Comparison of ENCODE assay signal across 8 cellular contexts in the genomic region with DNA sequence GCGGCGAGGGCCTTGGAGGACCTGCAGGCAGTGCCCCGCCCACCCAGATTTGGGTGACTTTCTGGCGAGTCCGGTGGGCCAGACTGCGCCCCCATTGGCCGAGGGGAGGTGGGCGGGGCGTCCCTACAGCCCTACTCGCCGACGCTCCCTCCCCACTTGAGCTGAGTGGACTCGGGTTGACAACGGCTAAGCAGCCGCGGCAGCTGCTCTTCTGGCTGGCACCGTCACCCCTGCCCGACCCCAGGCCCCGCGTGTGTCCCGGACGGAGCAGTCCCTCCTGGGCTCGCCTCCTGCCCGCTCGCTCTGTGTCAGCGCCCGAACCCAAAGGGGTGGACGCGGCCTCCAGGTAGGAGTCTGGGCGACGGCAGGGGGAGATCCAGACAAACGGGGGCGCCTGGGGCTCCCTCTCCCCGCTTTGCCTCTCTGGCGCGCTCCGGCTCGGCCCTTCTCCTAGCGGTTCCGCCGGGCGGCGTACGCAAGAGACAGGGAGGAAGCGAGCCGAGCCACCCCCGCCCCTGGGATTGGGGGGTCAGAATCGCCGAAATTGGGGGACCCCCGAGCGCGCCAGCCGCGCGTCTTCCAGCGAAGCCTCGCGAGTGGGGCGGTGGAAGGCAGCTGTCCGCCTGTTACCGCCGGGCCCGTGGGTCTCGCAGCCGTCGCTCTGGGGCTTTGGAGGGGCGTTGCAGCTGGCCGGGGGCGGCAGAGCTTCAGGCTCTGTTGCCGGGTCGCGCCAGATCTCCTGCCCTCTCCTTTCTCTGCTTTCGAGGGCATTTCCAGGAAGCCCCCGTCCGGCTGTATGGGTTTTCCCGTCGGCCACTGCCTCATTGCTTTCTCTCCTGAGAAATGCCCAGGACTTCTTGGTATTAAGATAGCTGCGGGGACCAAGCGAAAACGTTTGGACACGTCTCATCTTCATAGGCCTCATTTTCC. TPM values are rescaled to one million over a fixed set of nuclear protein-coding genes. Genes with fewer than 3 reads are reported as not detected.
DNase-seq lines count a peak whose midpoint lies in the region; ATAC-seq and TF ChIP-seq lines count a peak whose summit lies in the region.

No MANE protein-coding gene starts in this region.

- DNase-seq in ELR (ENCODE audit: low read depth) (peak; percentile 78), epithelial cell of esophagus (ENCODE audit: low read depth) (peak; percentile 18), mesenchymal stem cell (peak; percentile 60), testis (peak; percentile 71), NCI-H2081 (lab: John Stamatoyannopoulos, UW) (no peak)
- DNase-seq in activated CD8-positive, alpha-beta memory T cell treated with anti-CD3 and anti-CD28 coated beads, Interleukin-2, amount 50 U/mL, for 48 hours = no peak

- H2AK5ac ChIP-seq in mesenchymal stem cell (ENCODE audit: low read length, severe bottlenecking) = no peak overlapping the region

- peak overlapping the region; percentile 68 for H3K4me3 Mint-ChIP-seq in T-helper 1 cell treated with Interleukin-12 subunit alpha and Interleukin-12 subunit beta and Interleukin-4 antibody, amounts not matched to agents 30 μg/mL and 1 μg/mL, for 36 hours

- H3K36me3 Mint-ChIP-seq in T-helper 1 cell treated with Interleukin-12 subunit alpha and Interleukin-12 subunit beta and Interleukin-4 antibody, amounts not matched to agents 30 μg/mL and 1 μg/mL, for 36 hours (ENCODE audit: low read depth) = no peaks in the 10 kb centered on the region

- no peak overlapping the region for H2BK5ac ChIP-seq in mesenchymal stem cell (ENCODE audit: low read depth, low read length, poor library complexity, severe bottlenecking)

- H3K9me3 Mint-ChIP-seq in T-helper 1 cell treated with Interleukin-12 subunit alpha and Interleukin-12 subunit beta and Interleukin-4 antibody, amounts not matched to agents 30 μg/mL and 1 μg/mL, for 36 hours = no peaks in the 10 kb centered on the region

- no peaks in the 10 kb centered on the region for H3K79me1 ChIP-seq in mesenchymal stem cell (replicated peaks; ENCODE audit: low read length, poor library complexity, severe bottlenecking)

- H3K4ac ChIP-seq in mesenchymal stem cell (ENCODE audit: low read depth in 1 of 2, low read length in 2 of 2) = no peak overlapping the region

- H2BK120ac ChIP-seq in mesenchymal stem cell (ENCODE audit: low read depth, low read length) = no peak overlapping the region

- intact Hi-C loops in testis (cut with DNase I; ENCODE audit: low total_unique reads) = no loop called here

- H4K8ac ChIP-seq in mesenchymal stem cell (ENCODE audit: low read length) = no peak overlapping the region

- H3K14ac ChIP-seq in mesenchymal stem cell (ENCODE audit: low read length in 2 of 2) = no peak overlapping the region

- H3K4me1 ChIP-seq in mesenchymal stem cell (ENCODE audit: control insufficient read depth, insufficient read depth, low read depth, low read length) (peaks cover 24% of the 10 kb centered on the region), testis (no peaks in the 10 kb centered on the region)

- peak overlapping the region; percentile 68 for H3K27ac Mint-ChIP-seq in T-helper 1 cell treated with Interleukin-12 subunit alpha and Interleukin-12 subunit beta and Interleukin-4 antibody, amounts not matched to agents 30 μg/mL and 1 μg/mL, for 36 hours

- no peaks in the 10 kb centered on the region for H3K9me3 ChIP-seq in mesenchymal stem cell (ENCODE audit: control insufficient read depth, low read length)
- H3K9me3 ChIP-seq in testis = no peaks in the 10 kb centered on the region

- peaks cover 19% of the 10 kb centered on the region for H3K4me1 Mint-ChIP-seq in T-helper 1 cell treated with Interleukin-12 subunit alpha and Interleukin-12 subunit beta and Interleukin-4 antibody, amounts not matched to agents 30 μg/mL and 1 μg/mL, for 36 hours (ENCODE audit: low read depth)

- WGBS in mesenchymal stem cell = 1% methylated on average over 59 of the region's 81 CpGs
- 2% methylated on average over 39 of the region's 81 CpGs; no CpG with 5 or more reads in 1 of the 2 donors for WGBS in testis, 2 donors

- H4K91ac ChIP-seq in mesenchymal stem cell (ENCODE audit: low read length) = no peak overlapping the region

- peak overlapping the region in 1 of 2 experiments; percentile 11 for H3K18ac ChIP-seq in mesenchymal stem cell (ENCODE audit: low read depth in 1 of 2, low read length in 2 of 2)

- H3K4me2 ChIP-seq in mesenchymal stem cell (ENCODE audit: low read length, poor library complexity, severe bottlenecking) = peak overlapping the region; percentile 75

- H3K36me3 ChIP-seq in mesenchymal stem cell (ENCODE audit: control insufficient read depth in 1 of 2, insufficient read depth in 2 of 2, low read depth in 1 of 2, low read length in 2 of 2) (no peaks in the 10 kb centered on the region), testis (ENCODE audit: low read depth, missing control alignments) (no peaks in the 10 kb centered on the region)

- ATAC-seq in HG02798 (IDR thresholded peaks at IDR 0.05; ENCODE audit: poor library complexity, unreplicated experiment) = peak; percentile 66

- no peak overlapping the region for H3K23ac ChIP-seq in mesenchymal stem cell (ENCODE audit: low read length in 2 of 2)

- H3K27me3 Mint-ChIP-seq in T-helper 1 cell treated with Interleukin-12 subunit alpha and Interleukin-12 subunit beta and Interleukin-4 antibody, amounts not matched to agents 30 μg/mL and 1 μg/mL, for 36 hours (ENCODE audit: low read depth) = no peaks in the 10 kb centered on the region

- H3K27me3 ChIP-seq in mesenchymal stem cell (ENCODE audit: control insufficient read depth in 1 of 2, insufficient read depth in 1 of 2, low read length in 2 of 2) (peaks cover 0 to 46% of the 10 kb centered on the region in 2 experiments), testis (no peaks in the 10 kb centered on the region)

- H2AFZ ChIP-seq in mesenchymal stem cell (ENCODE audit: low read depth, low read length) = peak overlapping the region; percentile 51

- H3K27ac ChIP-seq in mesenchymal stem cell (ENCODE audit: low read length, poor library complexity, severe bottlenecking) (no peak overlapping the region), testis (no peak overlapping the region)

- H3K9ac ChIP-seq in mesenchymal stem cell (ENCODE audit: low read length) = peak overlapping the region; percentile 80

- H2BK12ac ChIP-seq in mesenchymal stem cell (ENCODE audit: low read length in 2 of 2) = no peak overlapping the region

- no peak overlapping the region for H2BK15ac ChIP-seq in mesenchymal stem cell (ENCODE audit: low read depth, poor library complexity, severe bottlenecking)

- TF ChIP-seq POLR2A in testis (IDR thresholded peaks at IDR 0.05) = no peak

- H3K4me3 ChIP-seq in epithelial cell of esophagus (ENCODE audit: low read length) = peak overlapping the region; percentile 21
- H3K4me3 ChIP-seq in mesenchymal stem cell (ENCODE audit: insufficient read depth in 1 of 2, low read depth in 1 of 2, low read length in 2 of 2) = peak overlapping the region; percentile 67 to 77
- H3K4me3 ChIP-seq in testis = peak overlapping the region; percentile 43 to 60

- TF ChIP-seq CTCF in epithelial cell of esophagus (IDR thresholded peaks at IDR 0.05; ENCODE audit: insufficient read depth, low read depth, low read length, missing control alignments) = no peak
- no peak for TF ChIP-seq CTCF in testis (IDR thresholded peaks at IDR 0.05)

RNA-seq across cellular contexts. Expression of a gene that starts 46.3 kb away (rescaled TPM):
- 0.19 TPM for polyA plus RNA-seq in mesenchymal stem cell (2013, experiment 1 of 2)
- polyA plus RNA-seq in mesenchymal stem cell (2013, experiment 2 of 2) = 0.18 TPM
- total RNA-seq in testis = 1 to 10 TPM; 2.3 to 4.0 TPM
- polyA plus RNA-seq in testis (ENCODE audit: insufficient read depth, low read depth, low replicate concordance) = 3.1 TPM

Comparison
In these comparisons a context has a peak if more than half of its experiments do, and no peak if none do; other contexts are left out.
1. DNase-seq: peak in ELR (single experiment), epithelial cell of esophagus (single experiment), mesenchymal stem cell (single experiment) and testis (single experiment); none in NCI-H2081 (0 of 2) and activated CD8-positive, alpha-beta memory T cell treated with anti-CD3 and anti-CD28 coated beads, Interleukin-2, amount 50 U/mL, for 48 hours (single experiment).
2. H3K4me3 ChIP-seq: peak in every context shown above with its lines; median percentile 72 in mesenchymal stem cell; 52 in testis; 21 in epithelial cell of esophagus.